In the genomic region with DNA sequence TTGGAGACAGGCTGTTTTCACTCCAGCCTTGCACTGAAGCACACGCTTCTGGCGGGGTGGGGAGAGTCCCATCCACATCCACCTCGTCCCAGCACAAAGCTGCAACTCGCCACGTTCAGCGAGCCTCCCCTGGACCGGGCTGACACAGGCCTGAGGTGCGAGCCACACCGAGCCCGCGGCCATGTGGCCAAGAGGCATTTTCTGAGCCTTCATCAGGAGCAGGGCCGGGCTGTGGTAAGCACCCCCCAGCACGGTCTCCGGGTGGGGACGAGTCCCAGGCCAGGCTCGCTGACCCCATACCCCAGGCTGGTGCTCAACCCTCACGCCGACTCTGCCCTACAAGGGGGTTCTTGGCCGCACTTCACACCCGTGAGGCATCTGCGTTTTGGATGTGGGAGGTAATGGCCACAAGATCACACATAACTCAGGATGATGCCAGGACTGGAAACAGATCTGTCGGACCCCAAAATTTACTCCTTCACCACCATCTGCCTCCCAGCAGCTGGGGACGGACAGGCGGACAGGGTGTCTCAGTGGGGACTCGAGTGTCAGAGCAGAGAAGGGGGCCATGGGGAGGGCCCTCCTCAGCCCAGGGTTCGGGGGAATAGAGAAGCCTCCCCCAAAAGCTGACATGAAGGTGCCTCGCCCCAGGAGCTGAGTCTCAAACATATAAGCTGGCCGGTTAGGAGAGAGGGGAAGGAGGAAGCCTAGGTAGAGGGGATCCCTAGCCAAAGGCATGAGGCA, we compare ENCODE assay signal across 23 cellular contexts. TPM values are rescaled to one million over a fixed set of nuclear protein-coding genes. Genes with fewer than 3 reads are reported as not detected.
DNase-seq lines count a peak whose midpoint lies in the region; ATAC-seq, FAIRE-seq and TF ChIP-seq lines count a peak whose summit lies in the region.
"Had no signal": no experiment of that assay in that cellular context is flagged by ENCODE, and none has a peak within 500 bp of the region (broad histone marks: within the 10 kb centered on the region; RNA-seq: fewer than 3 reads in every experiment).

No MANE protein-coding gene starts in this region.

- ATAC-seq in GM23338 (no peak), K562 (0 out of 3 replicates have a peak, but pooled peaks have one; percentile 16), GM19467 (IDR thresholded peaks at IDR 0.05; ENCODE audit: unreplicated experiment) (no peak)

- no peak overlapping the region for H3K4me3 ChIP-seq in GM23338
- H3K4me3 ChIP-seq in K562, result no peak overlapping the region
- no peak overlapping the region for H3K4me3 ChIP-seq in osteoblast (ENCODE audit: insufficient read depth, low read length)
- no peak overlapping the region for H3K4me3 ChIP-seq in OCI-LY7 (ENCODE audit: low read depth, low read length, poor library complexity, severe bottlenecking)
- H3K4me3 ChIP-seq: BLaER1 had no signal

- peaks cover 13% of the 10 kb centered on the region for H3K36me3 Mint-ChIP-seq in GM23338 (ENCODE audit: low read depth)

- in situ Hi-C loops in K562 (cut with MboI), result no loop called here

- TF ChIP-seq CTCF in 22Rv1 (IDR thresholded peaks at IDR 0.05) (no peak), GM23338 (conservative IDR thresholded peaks at IDR 0.05; ENCODE audit: low read depth in 2 of 2) (no peak), K562 (IDR thresholded peaks at IDR 0.05 in 2 of 3, conservative IDR thresholded peaks at IDR 0.05 in 1 of 3; ENCODE audit: insufficient read depth in 2 of 3, low read depth in 1 of 3, low read length in 3 of 3) (no peak), osteoblast (IDR thresholded peaks at IDR 0.05; ENCODE audit: extremely low read depth, low read depth, low read length) (no peak), OCI-LY7 (conservative IDR thresholded peaks at IDR 0.05; ENCODE audit: low read length) (no peak)

- H4K20me1 ChIP-seq in GM23338 (replicated peaks; ENCODE audit: insufficient read depth), result peaks cover 4% of the 10 kb centered on the region
- H4K20me1 ChIP-seq in K562 (replicated peaks; ENCODE audit: control insufficient read depth, insufficient read depth, low read length), result peaks cover 11% of the 10 kb centered on the region
- H4K20me1 ChIP-seq in osteoblast (ENCODE audit: insufficient read depth, low read length), result peaks cover 38% of the 10 kb centered on the region
- H4K20me1 ChIP-seq in OCI-LY7 (ENCODE audit: insufficient read depth, low read length), result no peaks in the 10 kb centered on the region
- H4K20me1 ChIP-seq: BLaER1 had no signal

- no peaks in the 10 kb centered on the region for H3K9me3 Mint-ChIP-seq in GM23338
- H3K9me3 Mint-ChIP-seq: CD4-positive, alpha-beta T cell had no signal

- TF ChIP-seq POLR2A in K562 (conservative IDR thresholded peaks at IDR 0.05), result no peak

- peaks cover 11% of the 10 kb centered on the region for H3K4me1 Mint-ChIP-seq in GM23338

- FAIRE-seq in K562 (lab: Jason Lieb, UNC) (no peak), frontal cortex (lab: Jason Lieb, UNC) (no peak)
- FAIRE-seq: GM12891, RCC 7860 had no signal

- no peaks in the 10 kb centered on the region for H3K9me1 ChIP-seq in K562 (ENCODE audit: control insufficient read depth, insufficient read depth, low read length)

- no peak overlapping the region for H3K4me2 ChIP-seq in GM23338
- H3K4me2 ChIP-seq in K562 (ENCODE audit: insufficient read depth, low read length), result no peak overlapping the region
- no peak overlapping the region for H3K4me2 ChIP-seq in osteoblast (ENCODE audit: insufficient read depth, low read length)
- no peak overlapping the region for H3K4me2 ChIP-seq in OCI-LY7 (ENCODE audit: low read length)
- H3K4me2 ChIP-seq: BLaER1 had no signal

- peaks cover 11% of the 10 kb centered on the region for H3K27me3 Mint-ChIP-seq in GM23338 (ENCODE audit: insufficient read depth, low read depth, poor library complexity)
- H3K27me3 Mint-ChIP-seq: CD4-positive, alpha-beta T cell had no signal

- CTCF ChIA-PET in K562 (lab: Yijun Ruan, JAX; ENCODE audit: low intra/inter-chr PET ratio), result interaction anchor here (0.6 to 0.7 kb wide), 4 partner anchors 22 to 116 kb away, joined by 3 to 4 read pairs (median 3); no protein-coding TSS in a partner anchor
- CTCF ChIA-PET in OCI-LY7 (lab: Charles Lee; ENCODE audit: unreplicated experiment), result no interaction called here

- no peak overlapping the region; the same call in 2 of the 3 replicates for H3K4me3 Mint-ChIP-seq in GM23338
- H3K4me3 Mint-ChIP-seq: CD4-positive, alpha-beta T cell had no signal

- no peaks in the 10 kb centered on the region for H3K9me2 ChIP-seq in GM23338 (ENCODE audit: insufficient read depth)
- no peaks in the 10 kb centered on the region for H3K9me2 ChIP-seq in OCI-LY7 (ENCODE audit: insufficient read depth, low read length)

- POLR2A ChIA-PET in K562 (lab: Yijun Ruan, JAX) (interaction anchor here (1.2 kb wide), 1 partner anchor 9 kb away, joined by 3 read pairs; no protein-coding TSS in a partner anchor), OCI-LY7 (lab: Charles Lee) (no interaction called here)

- H3K9ac ChIP-seq in K562 (ENCODE audit: insufficient read depth in 1 of 2, low read depth in 2 of 2, low read length in 2 of 2), result no peak overlapping the region
- H3K9ac ChIP-seq: BLaER1 had no signal

- peak overlapping the region; percentile 58; the same call in 1 of the 2 replicates for H3K27ac ChIP-seq in 22Rv1
- H3K27ac ChIP-seq in GM23338 (ENCODE audit: low read depth), result no peak overlapping the region
- H3K27ac ChIP-seq in K562 (ENCODE audit: extremely low read depth, low read depth, low read length), result no peak overlapping the region
- no peak overlapping the region for H3K27ac ChIP-seq in osteoblast (ENCODE audit: low read depth, low read length)
- no peak overlapping the region for H3K27ac ChIP-seq in OCI-LY7 (ENCODE audit: low read depth, low read length, poor library complexity, severe bottlenecking)
- H3K27ac ChIP-seq: BLaER1 had no signal

- intact Hi-C loops in K562 (cut with micrococcal nuclease), result loop anchor here (5.0 kb wide), 1 partner anchor 120 kb away; no protein-coding TSS in a partner anchor
- intact Hi-C loops in OCI-LY7 (cut with micrococcal nuclease; ENCODE audit: unreplicated experiment), result no loop called here

- H3K79me2 ChIP-seq in GM23338 (replicated peaks; ENCODE audit: insufficient read depth) (peaks cover 20% of the 10 kb centered on the region), K562 (ENCODE audit: control insufficient read depth, insufficient read depth, low read length) (no peaks in the 10 kb centered on the region), osteoblast (ENCODE audit: insufficient read depth, low read length) (no peaks in the 10 kb centered on the region), OCI-LY7 (ENCODE audit: insufficient read depth, low read depth, low read length) (no peaks in the 10 kb centered on the region)

- H3K27me3 ChIP-seq in GM23338 (ENCODE audit: insufficient read depth), result no peaks in the 10 kb centered on the region
- peaks cover 34 to 86% of the 10 kb centered on the region in 2 experiments for H3K27me3 ChIP-seq in K562 (ENCODE audit: control insufficient read depth in 2 of 2, insufficient read depth in 2 of 2, low read length in 2 of 2)
- H3K27me3 ChIP-seq in osteoblast (ENCODE audit: insufficient read depth, low read length), result no peaks in the 10 kb centered on the region
- H3K27me3 ChIP-seq: BLaER1 had no signal

- H2AFZ ChIP-seq in GM23338 (no peak overlapping the region), K562 (ENCODE audit: low read depth, low read length) (no peak overlapping the region), osteoblast (ENCODE audit: low read length) (no peak overlapping the region), OCI-LY7 (ENCODE audit: low read length) (no peak overlapping the region)

- TF ChIP-seq EP300 in K562 (IDR thresholded peaks at IDR 0.05; ENCODE audit: low read length), result no peak

- H3K4me1 ChIP-seq in GM23338 (ENCODE audit: insufficient read depth), result peaks cover 8% of the 10 kb centered on the region
- H3K4me1 ChIP-seq in K562 (replicated peaks in 1 of 2; ENCODE audit: control insufficient read depth in 2 of 2, insufficient read depth in 2 of 2, low read length in 2 of 2), result peaks cover 0 to 45% of the 10 kb centered on the region in 2 experiments; a peak in 2 of 5 replicates
- H3K4me1 ChIP-seq in osteoblast (ENCODE audit: insufficient read depth, low read length), result peaks cover 4% of the 10 kb centered on the region
- no peaks in the 10 kb centered on the region for H3K4me1 ChIP-seq in OCI-LY7 (ENCODE audit: insufficient read depth, low read length, poor library complexity, severe bottlenecking)

- no peaks in the 10 kb centered on the region for H3K36me3 ChIP-seq in GM23338 (ENCODE audit: insufficient read depth)
- H3K36me3 ChIP-seq in K562 (ENCODE audit: control insufficient read depth, insufficient read depth, low read length), result no peaks in the 10 kb centered on the region
- H3K36me3 ChIP-seq in osteoblast (ENCODE audit: insufficient read depth, low read length), result no peaks in the 10 kb centered on the region
- no peaks in the 10 kb centered on the region for H3K36me3 ChIP-seq in OCI-LY7 (ENCODE audit: insufficient read depth, low read length)
- H3K36me3 ChIP-seq: BLaER1 had no signal

- H3K9me3 ChIP-seq in K562 (replicated peaks; ENCODE audit: control insufficient read depth, insufficient read depth, low read depth, low read length) (no peaks in the 10 kb centered on the region), osteoblast (ENCODE audit: low read depth, low read length) (no peaks in the 10 kb centered on the region), OCI-LY7 (ENCODE audit: low read length) (no peaks in the 10 kb centered on the region)
- H3K9me3 ChIP-seq: BLaER1, Caco-2 had no signal

- no TSS peak for BruUV-seq in K562 (replicated peaks; lab: Mats Ljungman, UMichigan)
- BruUV-seq in OCI-LY7 (replicated peaks; lab: Mats Ljungman, UMichigan), result no TSS peak

- WGBS in K562 (ENCODE audit: insufficient coverage, low coverage, missing lambda C conversion rate), result 3% methylated on average over 25 of the region's 28 CpGs

- H3K27ac Mint-ChIP-seq in GM23338, result no peak overlapping the region
- H3K27ac Mint-ChIP-seq: CD4-positive, alpha-beta T cell had no signal

- peaks cover 5% of the 10 kb centered on the region; the same call in 1 of the 2 replicates for H3F3A ChIP-seq in GM23338 (replicated peaks; ENCODE audit: low read depth)

- DNase-seq in GM23338 (ENCODE audit: low spot score) (no peak), K562 (ENCODE audit: extremely low read depth in 1 of 4, low spot score in 3 of 4) (no peak), osteoblast (ENCODE audit: insufficient read length, low spot score, missing footprints) (peak; percentile 59), OCI-LY7 (ENCODE audit: low spot score) (no peak), frontal cortex (ENCODE audit: low spot score in 2 of 2) (no peak)
- DNase-seq: ACHN; Caco-2; CD4-positive, alpha-beta T cell; DMS153; Kasumi-1; NCI-H1694; NCI-H2081; NCI-H2171; NCI-H345; NCI-H524 treated with DMSO at 0.1 percent for 48 hours; NCI-H82; OCI-M1; Right ventricle myocardium superior had no signal

- no peak for TF ChIP-seq RAD21 in K562 (CRISPR knock-in tag; conservative IDR thresholded peaks at IDR 0.05 in 1 of 2, IDR thresholded peaks at IDR 0.05 in 1 of 2)

RNA-seq across cellular contexts. Expression of gene TBC1D16, which starts 28.5 kb away (rescaled TPM):
- total RNA-seq in GM23338 (2014; rRNA removed; shearing (Covaris generic)), result 93.5 and 104 TPM in 2 replicates
- 15.2 and 16.7 TPM in 2 replicates for polyA plus RNA-seq in GM23338 (2016; fragmentation: Nextera tagmentation; extraction: Ambion mirVana)
- 0.05 and 0.69 TPM in 2 replicates for total RNA-seq in K562 (2011; cell fraction: chromatin; rRNA removed; ENCODE audit: low replicate concordance)
- total RNA-seq in K562 (2011; cell fraction: nucleolus; rRNA removed), result 0.13 and 0.33 TPM in 2 replicates
- total RNA-seq in K562 (2011; cell fraction: nucleoplasm; rRNA removed), result 0.07 and 0.69 TPM in 2 replicates
- total RNA-seq in K562 (2014; rRNA removed), result 0.45 TPM in 1 of 2 replicates, not detected in the other
- 0.04 TPM in 1 of 2 replicates, not detected in the other for total RNA-seq in K562 (2014; rRNA removed; fragmentation: Illumina TruSeq; extraction: Trizol)
- total RNA-seq in K562 (2015; rRNA removed; fragmentation: Illumina TruSeq; extraction: Trizol), result 0.04 TPM in 2 replicates
- 0.20 TPM in 2 replicates for total RNA-seq in K562 (2021)
- 0.08 and 0.10 TPM in 2 replicates for polyA plus RNA-seq in K562 (2011; rRNA removed)
- polyA plus RNA-seq in K562 (2011; cell fraction: cytosol; rRNA removed), result 0.01 and 0.07 TPM in 2 replicates
- 0.03 and 0.06 TPM in 2 replicates for polyA plus RNA-seq in K562 (2011; cell fraction: nucleus; rRNA removed)
- polyA plus RNA-seq in K562 (2012), result 0.10 and 0.24 TPM in 2 replicates
- 0.01 and 0.11 TPM in 2 replicates for polyA plus RNA-seq in K562 (2014; fragmentation: Illumina TruSeq; extraction: Trizol)
- polyA plus RNA-seq in K562 (2014; fragmentation: Nextera tagmentation; extraction: Ambion mirVana), result under 1 TPM; 0.01 TPM
- 0.01 and 0.03 TPM in 2 replicates for polyA plus RNA-seq in K562 (2014; rRNA removed)
- polyA minus RNA-seq in K562 (2011; rRNA and poly(A)+ RNA removed), result 0.07 and 0.12 TPM in 2 replicates
- not detected in 2 replicates for polyA minus RNA-seq in K562 (2011; cell fraction: cytosol; rRNA and poly(A)+ RNA removed)
- 0.11 and 0.13 TPM in 2 replicates for polyA minus RNA-seq in K562 (2011; cell fraction: nucleus; rRNA and poly(A)+ RNA removed)
- total RNA-seq in osteoblast, result 63.1 and 68.8 TPM in 2 replicates
- 0.38 and 0.41 TPM in 2 replicates for total RNA-seq in OCI-LY7 (2014; rRNA removed; shearing (Covaris generic))
- total RNA-seq in OCI-LY7 (2022), result 0.63 and 0.74 TPM in 2 replicates
- total RNA-seq in frontal cortex, result 16.3 TPM

RNA-seq across cellular contexts. Expression of gene CCDC40, which starts 29.3 kb away (rescaled TPM):
- 7.1 and 8.1 TPM in 2 replicates for total RNA-seq in GM23338 (2014; rRNA removed; shearing (Covaris generic))
- 6.7 and 7.6 TPM in 2 replicates for polyA plus RNA-seq in GM23338 (2016; fragmentation: Nextera tagmentation; extraction: Ambion mirVana)
- total RNA-seq in K562 (2011; cell fraction: chromatin; rRNA removed; ENCODE audit: low replicate concordance), result 0.30 TPM in 1 of 2 replicates, not detected in the other
- total RNA-seq in K562 (2011; cell fraction: nucleolus; rRNA removed), result not detected in 2 replicates
- total RNA-seq in K562 (2011; cell fraction: nucleoplasm; rRNA removed), result not detected in 2 replicates
- not detected in 2 replicates for total RNA-seq in K562 (2014; rRNA removed)
- total RNA-seq in K562 (2014; rRNA removed; fragmentation: Illumina TruSeq; extraction: Trizol), result not detected in 2 replicates
- total RNA-seq in K562 (2015; rRNA removed; fragmentation: Illumina TruSeq; extraction: Trizol), result not detected in 2 replicates
- 0.33 TPM in 1 of 2 replicates, not detected in the other for total RNA-seq in K562 (2021)
- 0.07 TPM in 1 of 2 replicates, not detected in the other for polyA plus RNA-seq in K562 (2011; rRNA removed)
- not detected in 2 replicates for polyA plus RNA-seq in K562 (2011; cell fraction: cytosol; rRNA removed)
- polyA plus RNA-seq in K562 (2011; cell fraction: nucleus; rRNA removed), result not detected in 2 replicates
- 0.05 TPM in 1 of 2 replicates, not detected in the other for polyA plus RNA-seq in K562 (2012)
- polyA plus RNA-seq in K562 (2014; fragmentation: Illumina TruSeq; extraction: Trizol), result not detected in 2 replicates
- polyA plus RNA-seq in K562 (2014; fragmentation: Nextera tagmentation; extraction: Ambion mirVana), result not detected
- polyA plus RNA-seq in K562 (2014; rRNA removed), result not detected in 2 replicates
- polyA minus RNA-seq in K562 (2011; rRNA and poly(A)+ RNA removed), result not detected in 2 replicates
- not detected in 2 replicates for polyA minus RNA-seq in K562 (2011; cell fraction: cytosol; rRNA and poly(A)+ RNA removed)
- polyA minus RNA-seq in K562 (2011; cell fraction: nucleus; rRNA and poly(A)+ RNA removed), result not detected in 2 replicates
- 8.3 and 11.8 TPM in 2 replicates for total RNA-seq in osteoblast
- total RNA-seq in OCI-LY7 (2014; rRNA removed; shearing (Covaris generic)), result not detected in 2 replicates
- not detected in 2 replicates for total RNA-seq in OCI-LY7 (2022)
- 6.5 TPM for total RNA-seq in frontal cortex
